8 cellular contexts compared by ENCODE assay signal in genomic region chr6:5302220-5302946, GRCh38. TPM values are rescaled to one million over a fixed set of nuclear protein-coding genes. Genes with fewer than 3 reads are reported as not detected.
DNase-seq lines count a peak whose midpoint lies in the region; ATAC-seq and TF ChIP-seq lines count a peak whose summit lies in the region.

No MANE protein-coding gene starts in this region.

- peak; percentile 89 for ATAC-seq in GM18517 (IDR thresholded peaks at IDR 0.05; ENCODE audit: unreplicated experiment)
- peak; percentile 89 for ATAC-seq in GM21528 (IDR thresholded peaks at IDR 0.05; ENCODE audit: low FRiP score, unreplicated experiment)
- ATAC-seq in mucosa of descending colon = no peak

- H3K36me3 ChIP-seq in esophagus muscularis mucosa = no peaks in the 10 kb centered on the region
- no peaks in the 10 kb centered on the region for H3K36me3 ChIP-seq in mucosa of descending colon (ENCODE audit: low read depth)

- H3K9me3 ChIP-seq in esophagus muscularis mucosa (no peaks in the 10 kb centered on the region), mucosa of descending colon (no peaks in the 10 kb centered on the region)

- no peak for TF ChIP-seq EP300 in esophagus muscularis mucosa (IDR thresholded peaks at IDR 0.05)

- peak; percentile 86 for DNase-seq in esophagus muscularis mucosa (ENCODE audit: extremely low spot score)
- DNase-seq in mucosa of descending colon = no peak
- DNase-seq in occipital lobe (lab: John Stamatoyannopoulos, UW) = no peak
- DNase-seq in osteocyte (ENCODE audit: extremely low spot score, unreplicated experiment) = no peak
- no peak for DNase-seq in NCI-H524 treated with DMSO at 0.1 percent for 48 hours (lab: John Stamatoyannopoulos, UW)

- peak overlapping the region; percentile 0 to 78 (median 40) for H3K4me3 Mint-ChIP-seq in IgD-negative memory B cell
- no peak overlapping the region for H3K4me3 Mint-ChIP-seq in osteocyte (ENCODE audit: unreplicated experiment)

- H3K27ac Mint-ChIP-seq in IgD-negative memory B cell (peak overlapping the region in 2 of 3 donors; percentile 8 to 88), osteocyte (ENCODE audit: unreplicated experiment) (no peak overlapping the region)

- H3K4me1 Mint-ChIP-seq in IgD-negative memory B cell = peaks cover 10 to 36% (median 30%) of the 10 kb centered on the region in 3 donors
- no peaks in the 10 kb centered on the region for H3K4me1 Mint-ChIP-seq in osteocyte (ENCODE audit: unreplicated experiment)

- H3K36me3 Mint-ChIP-seq in IgD-negative memory B cell (no peaks in the 10 kb centered on the region), osteocyte (ENCODE audit: unreplicated experiment) (peaks cover 2% of the 10 kb centered on the region)

- intact Hi-C loops in esophagus muscularis mucosa (cut with DNase I) (loop anchor here (5.0 kb wide), 1 partner anchor 160 kb away; no protein-coding TSS in a partner anchor), mucosa of descending colon (cut with DNase I, micrococcal nuclease) (no loop called here)

- WGBS in esophagus muscularis mucosa = 75% methylated on average over 10 of the region's 10 CpGs

- H3K27me3 Mint-ChIP-seq in IgD-negative memory B cell (no peaks in the 10 kb centered on the region), osteocyte (ENCODE audit: unreplicated experiment) (no peaks in the 10 kb centered on the region)

- TF ChIP-seq CTCF in esophagus muscularis mucosa (IDR thresholded peaks at IDR 0.05) (no peak), mucosa of descending colon (IDR thresholded peaks at IDR 0.05) (no peak), osteocyte (IDR thresholded peaks at IDR 0.05) (no peak)

- H3K27me3 ChIP-seq in esophagus muscularis mucosa = no peaks in the 10 kb centered on the region

- no peaks in the 10 kb centered on the region for H3K9me3 Mint-ChIP-seq in IgD-negative memory B cell
- H3K9me3 Mint-ChIP-seq in osteocyte (ENCODE audit: unreplicated experiment) = no peaks in the 10 kb centered on the region

- H3K4me1 ChIP-seq in esophagus muscularis mucosa (peaks cover 4 to 17% (median 10%) of the 10 kb centered on the region in 4 donors), mucosa of descending colon (ENCODE audit: low read depth) (peaks cover 4% of the 10 kb centered on the region)

- TF ChIP-seq POLR2A in esophagus muscularis mucosa (IDR thresholded peaks at IDR 0.05; ENCODE audit: low read depth) = no peak

- H3K4me3 ChIP-seq in esophagus muscularis mucosa = no peak overlapping the region
- H3K4me3 ChIP-seq in mucosa of descending colon = no peak overlapping the region

- H3K27ac ChIP-seq in esophagus muscularis mucosa (replicated peaks in 1 of 4) = no peak overlapping the region

RNA-seq across cellular contexts. Expression of gene FARS2, which starts 41.1 kb away (rescaled TPM):
- 32.8 TPM for polyA plus RNA-seq in IgD-negative memory B cell
- total RNA-seq in esophagus muscularis mucosa (10 to 100 TPM; 10.6 to 24.9 (median 15.2) TPM), mucosa of descending colon (10 to 100 TPM; 15.2 to 21.6 (median 17.2) TPM), occipital lobe (24.8 TPM), osteocyte (13.2 and 17.4 TPM in 2 replicates)

RNA-seq across cellular contexts. Expression of gene LYRM4, which starts 41.6 kb away (rescaled TPM):
- 36.3 TPM for polyA plus RNA-seq in IgD-negative memory B cell
- total RNA-seq in esophagus muscularis mucosa (10 to 100 TPM; 16.9 to 20.9 (median 18.4) TPM), mucosa of descending colon (10 to 100 TPM; 13.6 to 19.8 (median 13.9) TPM), occipital lobe (16.2 TPM), osteocyte (27.1 and 28.8 TPM in 2 replicates)
